13 cellular contexts compared by ENCODE assay signal in the genomic region with DNA sequence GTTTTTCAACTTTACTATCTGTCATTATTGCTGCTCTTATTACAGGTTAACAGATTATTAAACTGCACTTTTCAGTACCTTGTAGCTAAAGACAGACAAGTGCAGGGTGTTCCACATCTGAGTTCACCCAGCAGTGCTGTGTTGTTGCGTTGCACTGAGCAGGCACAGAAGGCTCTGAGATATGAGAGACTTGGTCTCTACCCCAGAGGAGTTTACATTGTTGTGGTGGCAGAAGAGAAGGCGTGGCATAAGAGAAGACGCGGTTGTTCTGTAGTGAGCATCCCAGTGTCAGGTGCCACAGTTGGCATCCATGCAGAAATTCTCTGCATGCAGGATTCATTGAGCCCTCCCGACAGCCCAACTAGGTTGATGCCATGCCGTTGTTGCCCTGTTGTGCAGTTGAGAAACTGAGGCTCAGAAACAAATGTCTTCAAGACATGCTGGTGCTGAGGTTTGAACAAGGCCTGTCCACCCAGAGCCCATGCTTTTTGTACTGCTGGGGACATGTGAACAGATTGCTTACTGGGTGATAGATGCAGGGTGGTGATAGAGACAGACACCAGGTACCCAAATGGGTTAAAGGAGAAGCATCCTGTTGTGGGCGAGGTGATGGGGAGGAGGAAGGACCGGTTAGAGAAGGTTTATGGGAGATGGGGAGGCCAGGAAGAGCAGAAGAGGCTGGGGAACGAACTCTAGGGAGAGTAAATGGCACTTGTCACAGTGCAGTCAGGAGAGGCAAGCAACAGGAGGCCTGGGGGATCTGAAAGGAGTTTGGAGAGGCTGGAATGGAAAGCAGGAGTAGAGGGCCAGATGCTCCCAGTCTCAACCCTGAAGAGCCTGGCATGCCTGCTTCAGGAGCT. TPM values are rescaled to one million over a fixed set of nuclear protein-coding genes. Genes with fewer than 3 reads are reported as not detected.
DNase-seq lines count a peak whose midpoint lies in the region; ATAC-seq and TF ChIP-seq lines count a peak whose summit lies in the region.
"Had no signal": no experiment of that assay in that cellular context is flagged by ENCODE, and none has a peak within 500 bp of the region (broad histone marks: within the 10 kb centered on the region; RNA-seq: fewer than 3 reads in every experiment).

No MANE protein-coding gene starts in this region.

- no peak overlapping the region for H3K4me3 Mint-ChIP-seq in activated CD4-positive, alpha-beta T cell treated with anti-CD3 and anti-CD28 coated beads, Interleukin-2, amount 10 ng/mL, durations not matched to agents 24 days and 14 days
- H3K4me3 Mint-ChIP-seq in naive B cell = no peak overlapping the region

- H3K9me3 ChIP-seq in thyroid gland (no peaks in the 10 kb centered on the region), HAP-1 (no peaks in the 10 kb centered on the region)
- H3K9me3 ChIP-seq: upper lobe of left lung had no signal

- DNase-seq in activated CD4-positive, alpha-beta T cell treated with anti-CD3 and anti-CD28 coated beads, Interleukin-2, amount 10 ng/mL, durations not matched to agents 24 days and 14 days = no peak
- no peak for DNase-seq in activated CD4-positive, alpha-beta T cell treated with anti-CD3 and anti-CD28 coated beads, Interleukin-2, amount 50 U/mL, for 1 hour
- no peak for DNase-seq in naive B cell
- no peak for DNase-seq in thyroid gland
- DNase-seq in HAP-1 (ENCODE audit: low spot score in 2 of 2) = no peak
- DNase-seq in activated CD4-positive, alpha-beta T cell treated with anti-CD3 and anti-CD28 coated beads, Interleukin-2, amount 50 U/mL, for 4 hours = no peak
- DNase-seq: activated CD8-positive, alpha-beta memory T cell treated with anti-CD3 and anti-CD28 coated beads, Interleukin-2, amount 50 U/mL, for 48 hours; COR-L47; upper lobe of left lung had no signal

- H3K27ac ChIP-seq in cingulate gyrus (ENCODE audit: low read depth, low read length) (peak overlapping the region; percentile 49), thyroid gland (peak overlapping the region in 2 of 3 donors; percentile 72 to 94)

- WGBS in thyroid gland, 2 donors = 74 to 77% methylated on average over 9 of the region's 9 CpGs

- H3K36me3 ChIP-seq in thyroid gland (no peaks in the 10 kb centered on the region), HAP-1 (replicated peaks) (no peaks in the 10 kb centered on the region)
- H3K36me3 ChIP-seq: upper lobe of left lung had no signal

- H3K27me3 Mint-ChIP-seq in activated CD4-positive, alpha-beta T cell treated with anti-CD3 and anti-CD28 coated beads, Interleukin-2, amount 10 ng/mL, durations not matched to agents 24 days and 14 days = no peaks in the 10 kb centered on the region
- no peaks in the 10 kb centered on the region for H3K27me3 Mint-ChIP-seq in naive B cell

- H3K4me3 ChIP-seq in thyroid gland (replicated peaks in 1 of 3) (no peak overlapping the region), HAP-1 (no peak overlapping the region)
- H3K4me3 ChIP-seq: upper lobe of left lung had no signal

- TF ChIP-seq CTCF in thyroid gland (IDR thresholded peaks at IDR 0.05) = no peak

- H3K27me3 ChIP-seq in thyroid gland = no peaks in the 10 kb centered on the region
- H3K27me3 ChIP-seq in HAP-1 (ENCODE audit: low read depth) = no peaks in the 10 kb centered on the region
- H3K27me3 ChIP-seq: upper lobe of left lung had no signal

- in situ Hi-C loops in HAP-1 (cut with MboI; ENCODE audit: low sequenced_read_pairs) = no loop called here

- intact Hi-C loops in activated CD4-positive, alpha-beta T cell treated with anti-CD3 and anti-CD28 coated beads, Interleukin-2, amount 10 ng/mL, durations not matched to agents 24 days and 14 days (cut with micrococcal nuclease) = no loop called here
- intact Hi-C loops in thyroid gland (cut with DNase I) = no loop called here

- H3K4me1 Mint-ChIP-seq in activated CD4-positive, alpha-beta T cell treated with anti-CD3 and anti-CD28 coated beads, Interleukin-2, amount 10 ng/mL, durations not matched to agents 24 days and 14 days = peaks cover 9% of the 10 kb centered on the region
- H3K4me1 Mint-ChIP-seq in naive B cell = peaks cover 18 to 38% (median 35%) of the 10 kb centered on the region in 3 donors

- H3K4me1 ChIP-seq in thyroid gland (peaks cover 63 to 91% of the 10 kb centered on the region in 2 donors), HAP-1 (no peaks in the 10 kb centered on the region)

- TF ChIP-seq POLR2A in thyroid gland (IDR thresholded peaks at IDR 0.05) = no peak

- peaks cover 2% of the 10 kb centered on the region for H3K36me3 Mint-ChIP-seq in activated CD4-positive, alpha-beta T cell treated with anti-CD3 and anti-CD28 coated beads, Interleukin-2, amount 10 ng/mL, durations not matched to agents 24 days and 14 days (ENCODE audit: low read depth)
- no peaks in the 10 kb centered on the region for H3K36me3 Mint-ChIP-seq in naive B cell

- no peak for ATAC-seq in naive B cell (ENCODE audit: low read depth in 2 of 2)
- no peak for ATAC-seq in HG02610 (IDR thresholded peaks at IDR 0.05; ENCODE audit: unreplicated experiment)

- no peaks in the 10 kb centered on the region for H3K9me3 Mint-ChIP-seq in activated CD4-positive, alpha-beta T cell treated with anti-CD3 and anti-CD28 coated beads, Interleukin-2, amount 10 ng/mL, durations not matched to agents 24 days and 14 days
- no peaks in the 10 kb centered on the region for H3K9me3 Mint-ChIP-seq in naive B cell

- peak overlapping the region; percentile 42 for H3K27ac Mint-ChIP-seq in activated CD4-positive, alpha-beta T cell treated with anti-CD3 and anti-CD28 coated beads, Interleukin-2, amount 10 ng/mL, durations not matched to agents 24 days and 14 days
- peak overlapping the region in 4 of 6 donors; percentile 5 to 83 (median 11) for H3K27ac Mint-ChIP-seq in naive B cell

RNA-seq across cellular contexts. Expression of gene ABL1, which starts 8.2 kb away (rescaled TPM):
- 32.6 and 35.7 TPM in 2 replicates for total RNA-seq in activated CD4-positive, alpha-beta T cell treated with anti-CD3 and anti-CD28 coated beads, Interleukin-2, amount 10 ng/mL, durations not matched to agents 24 days and 14 days
- 10 to 100 TPM in 2 of 6 donors, 1 to 10 TPM in 4; 1.2 to 18.9 (median 9.4) TPM for polyA plus RNA-seq in naive B cell (ENCODE audit: low read depth in 6 of 6)
- total RNA-seq in thyroid gland = 10 to 100 TPM; 60.3 to 97.0 (median 79.8) TPM

RNA-seq across cellular contexts. Expression of gene QRFP, which starts 53.3 kb away (rescaled TPM):
- total RNA-seq in activated CD4-positive, alpha-beta T cell treated with anti-CD3 and anti-CD28 coated beads, Interleukin-2, amount 10 ng/mL, durations not matched to agents 24 days and 14 days = not detected in 2 replicates
- under 1 TPM in 2 of 6 donors, not detected in 4; 0.42 to 0.75 TPM for polyA plus RNA-seq in naive B cell (ENCODE audit: low read depth in 6 of 6)
- not detected for total RNA-seq in thyroid gland
- total RNA-seq: A673, lung microvascular endothelial cell, upper lobe of left lung had no signal
